15 cellular contexts compared by ENCODE assay signal in the genomic region with DNA sequence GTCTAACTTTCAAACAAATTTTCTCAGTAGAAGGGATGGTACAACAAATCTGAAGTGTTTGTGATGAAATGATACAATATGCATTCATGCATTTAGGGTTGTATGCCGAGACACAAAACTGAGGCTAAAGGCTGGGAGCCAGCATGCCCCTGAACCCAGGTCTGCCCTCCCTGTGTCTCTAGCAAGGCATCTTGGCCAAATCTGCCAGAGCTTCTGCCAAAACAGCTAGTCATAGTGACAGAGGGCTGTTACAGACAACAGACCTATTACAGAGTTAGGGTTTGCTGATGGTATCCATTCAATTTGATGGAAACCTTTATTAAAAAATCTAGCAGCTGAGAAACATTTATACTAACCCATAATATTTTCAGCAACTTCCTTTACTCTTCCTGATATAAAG. TPM values are rescaled to one million over a fixed set of nuclear protein-coding genes. Genes with fewer than 3 reads are reported as not detected.
DNase-seq lines count a peak whose midpoint lies in the region; ATAC-seq and TF ChIP-seq lines count a peak whose summit lies in the region.
"Had no signal": no experiment of that assay in that cellular context is flagged by ENCODE, and none has a peak within 500 bp of the region (broad histone marks: within the 10 kb centered on the region; RNA-seq: fewer than 3 reads in every experiment).

No MANE protein-coding gene starts in this region.

- H3K27ac ChIP-seq in cingulate gyrus (ENCODE audit: low read depth, low read length) = peak overlapping the region; percentile 15
- H3K27ac ChIP-seq: BLaER1 treated with 17β-estradiol and CSF1 and Interleukin-3, amounts not matched to agents 10 nM and 100 nM had no signal

- ATAC-seq in Right ventricle myocardium inferior (peak; percentile 80), left cardiac atrium (no peak), left lobe of liver (peak; percentile 71)
- ATAC-seq: HCT116 had no signal

- no peaks in the 10 kb centered on the region for H3K4me1 ChIP-seq in Loucy (ENCODE audit: insufficient read depth, low read length, poor library complexity, severe bottlenecking)

- H2AFZ ChIP-seq in Loucy (ENCODE audit: low read length) = peak overlapping the region; percentile 40

- H3K9me2 ChIP-seq in Loucy (replicated peaks; ENCODE audit: low read depth, low read length) = no peaks in the 10 kb centered on the region

- H3K27ac Mint-ChIP-seq in activated T-helper 1 cell treated with anti-CD3 and anti-CD28 coated beads, Interleukin-12 subunit alpha, Interleukin-12 subunit beta, Interleukin-2, Interleukin-4 antibody, amounts not matched to agents 30 ng/mL and 10 ng/mL and 1 ng/mL, durations not matched to agents 14 hours and 24 hours and 36 hours = no peak overlapping the region
- H3K27ac Mint-ChIP-seq: CD4-positive, CD25-positive, alpha-beta regulatory T cell had no signal

- no peak for TF ChIP-seq CTCF in Loucy (conservative IDR thresholded peaks at IDR 0.05; ENCODE audit: low read length)
- TF ChIP-seq CTCF in GM20000 (IDR thresholded peaks at IDR 0.05; ENCODE audit: extremely low read depth, missing control alignments) = no peak

- no peaks in the 10 kb centered on the region for H3K36me3 ChIP-seq in Loucy (ENCODE audit: insufficient read depth, low read length)
- H3K36me3 ChIP-seq: BLaER1 treated with 17β-estradiol and CSF1 and Interleukin-3, amounts not matched to agents 10 nM and 100 nM had no signal

- DNase-seq in Right ventricle myocardium inferior (ENCODE audit: missing footprints) (no peak), left cardiac atrium (no peak), left lobe of liver (ENCODE audit: low spot score) (no peak), GM20000 (ENCODE audit: low spot score) (no peak)
- DNase-seq in activated T-helper 1 cell treated with anti-CD3 and anti-CD28 coated beads, Interleukin-12 subunit alpha, Interleukin-12 subunit beta, Interleukin-2, Interleukin-4 antibody, amounts not matched to agents 30 ng/mL and 10 ng/mL and 1 ng/mL, durations not matched to agents 14 hours and 24 hours and 36 hours (ENCODE audit: low spot score) = no peak
- DNase-seq in activated naive CD4-positive, alpha-beta T cell treated with anti-CD3 and anti-CD28 coated beads, Interleukin-2, amount 50 U/mL, for 16 hours = no peak
- DNase-seq: ACHN; CD4-positive, CD25-positive, alpha-beta regulatory T cell; DMS53; GF-D8 had no signal

- intact Hi-C loops in Right ventricle myocardium inferior (cut with DNase I) = no loop called here
- intact Hi-C loops in left cardiac atrium (cut with DNase I) = no loop called here
- intact Hi-C loops in activated T-helper 1 cell treated with anti-CD3 and anti-CD28 coated beads, Interleukin-12 subunit alpha, Interleukin-12 subunit beta, Interleukin-2, Interleukin-4 antibody, amounts not matched to agents 30 ng/mL and 10 ng/mL and 1 ng/mL, durations not matched to agents 14 hours and 24 hours and 36 hours (cut with micrococcal nuclease) = no loop called here

- H3F3A ChIP-seq in Loucy (ENCODE audit: low read depth) = no peaks in the 10 kb centered on the region

- H3K79me2 ChIP-seq in Loucy (ENCODE audit: insufficient read depth, low read length) = no peaks in the 10 kb centered on the region

- no peaks in the 10 kb centered on the region for H3K9me3 Mint-ChIP-seq in activated T-helper 1 cell treated with anti-CD3 and anti-CD28 coated beads, Interleukin-12 subunit alpha, Interleukin-12 subunit beta, Interleukin-2, Interleukin-4 antibody, amounts not matched to agents 30 ng/mL and 10 ng/mL and 1 ng/mL, durations not matched to agents 14 hours and 24 hours and 36 hours

- no peaks in the 10 kb centered on the region for H3K27me3 ChIP-seq in Loucy (ENCODE audit: insufficient read depth, low read length, poor library complexity, severe bottlenecking)
- H3K27me3 ChIP-seq: BLaER1 treated with 17β-estradiol and CSF1 and Interleukin-3, amounts not matched to agents 10 nM and 100 nM had no signal

- no peaks in the 10 kb centered on the region for H3K36me3 Mint-ChIP-seq in activated T-helper 1 cell treated with anti-CD3 and anti-CD28 coated beads, Interleukin-12 subunit alpha, Interleukin-12 subunit beta, Interleukin-2, Interleukin-4 antibody, amounts not matched to agents 30 ng/mL and 10 ng/mL and 1 ng/mL, durations not matched to agents 14 hours and 24 hours and 36 hours (ENCODE audit: low read depth)
- H3K36me3 Mint-ChIP-seq: CD4-positive, CD25-positive, alpha-beta regulatory T cell had no signal

- H3K4me1 Mint-ChIP-seq in activated T-helper 1 cell treated with anti-CD3 and anti-CD28 coated beads, Interleukin-12 subunit alpha, Interleukin-12 subunit beta, Interleukin-2, Interleukin-4 antibody, amounts not matched to agents 30 ng/mL and 10 ng/mL and 1 ng/mL, durations not matched to agents 14 hours and 24 hours and 36 hours (ENCODE audit: low read depth) = no peaks in the 10 kb centered on the region

- H3K9me3 ChIP-seq in Loucy (ENCODE audit: insufficient read depth, low read depth, low read length) = no peaks in the 10 kb centered on the region
- H3K9me3 ChIP-seq: BLaER1 treated with 17β-estradiol and CSF1 and Interleukin-3, amounts not matched to agents 10 nM and 100 nM had no signal

- no peak overlapping the region for H3K4me3 Mint-ChIP-seq in activated T-helper 1 cell treated with anti-CD3 and anti-CD28 coated beads, Interleukin-12 subunit alpha, Interleukin-12 subunit beta, Interleukin-2, Interleukin-4 antibody, amounts not matched to agents 30 ng/mL and 10 ng/mL and 1 ng/mL, durations not matched to agents 14 hours and 24 hours and 36 hours
- H3K4me3 Mint-ChIP-seq: CD4-positive, CD25-positive, alpha-beta regulatory T cell had no signal

- peaks cover 16% of the 10 kb centered on the region for H3K27me3 Mint-ChIP-seq in activated T-helper 1 cell treated with anti-CD3 and anti-CD28 coated beads, Interleukin-12 subunit alpha, Interleukin-12 subunit beta, Interleukin-2, Interleukin-4 antibody, amounts not matched to agents 30 ng/mL and 10 ng/mL and 1 ng/mL, durations not matched to agents 14 hours and 24 hours and 36 hours (ENCODE audit: insufficient read depth)

- no peak overlapping the region for H3K4me2 ChIP-seq in Loucy (ENCODE audit: low read depth, low read length, poor library complexity, severe bottlenecking)
- H3K4me2 ChIP-seq: BLaER1 treated with 17β-estradiol and CSF1 and Interleukin-3, amounts not matched to agents 10 nM and 100 nM had no signal

- H3K9ac ChIP-seq in Loucy (ENCODE audit: low read depth, low read length, poor library complexity, severe bottlenecking) = no peak overlapping the region
- H3K9ac ChIP-seq: BLaER1 treated with 17β-estradiol and CSF1 and Interleukin-3, amounts not matched to agents 10 nM and 100 nM had no signal

- no peak overlapping the region for H3K4me3 ChIP-seq in Loucy (ENCODE audit: low read length, poor library complexity, severe bottlenecking)
- H3K4me3 ChIP-seq: BLaER1 treated with 17β-estradiol and CSF1 and Interleukin-3, amounts not matched to agents 10 nM and 100 nM had no signal

- no peaks in the 10 kb centered on the region for H4K20me1 ChIP-seq in Loucy (ENCODE audit: insufficient read depth, low read length, poor library complexity, severe bottlenecking)
- H4K20me1 ChIP-seq: BLaER1 treated with 17β-estradiol and CSF1 and Interleukin-3, amounts not matched to agents 10 nM and 100 nM had no signal

RNA-seq across cellular contexts. Expression of gene CHPT1, which starts 11.3 kb away (rescaled TPM):
- 128 TPM for total RNA-seq in Right ventricle myocardium inferior
- total RNA-seq in left cardiac atrium = 100 to 1,000 TPM in 1 of 2 donors, 10 to 100 TPM in 1; 90.8 to 132 TPM
- 78.3 TPM for total RNA-seq in left lobe of liver
- 13.1 and 13.3 TPM in 2 replicates for total RNA-seq in activated T-helper 1 cell treated with anti-CD3 and anti-CD28 coated beads, Interleukin-12 subunit alpha, Interleukin-12 subunit beta, Interleukin-2, Interleukin-4 antibody, amounts not matched to agents 30 ng/mL and 10 ng/mL and 1 ng/mL, durations not matched to agents 14 hours and 24 hours and 36 hours

RNA-seq across cellular contexts. Expression of gene SYCP3, which starts 53.1 kb away (rescaled TPM):
- total RNA-seq in Right ventricle myocardium inferior (not detected), left cardiac atrium (not detected), left lobe of liver (not detected)
- total RNA-seq in activated T-helper 1 cell treated with anti-CD3 and anti-CD28 coated beads, Interleukin-12 subunit alpha, Interleukin-12 subunit beta, Interleukin-2, Interleukin-4 antibody, amounts not matched to agents 30 ng/mL and 10 ng/mL and 1 ng/mL, durations not matched to agents 14 hours and 24 hours and 36 hours = 0.44 TPM in 2 replicates
- total RNA-seq: A172 had no signal

Comparison
In these comparisons a context has a peak if more than half of its experiments do, and no peak if none do; other contexts are left out.
1. ATAC-seq: peak in Right ventricle myocardium inferior (single experiment) and left lobe of liver (single experiment); none in left cardiac atrium (0 of 2).